ENCODE assay signal across 26 cellular contexts in genomic region chr10:105258036-105258673, GRCh38.
"Had no signal": no experiment of that assay in that cellular context is flagged by ENCODE, and none has a peak within 500 bp of the region (broad histone marks: within the 10 kb centered on the region; RNA-seq: fewer than 3 reads in every experiment).

No MANE protein-coding gene starts in this region.

- H3K4me3 ChIP-seq: body of pancreas, colonic mucosa had no signal

- H3K27ac ChIP-seq: body of pancreas, colonic mucosa, epithelial cell of prostate, WERI-Rb-1 had no signal

- H3K36me3 ChIP-seq: colonic mucosa, WERI-Rb-1 had no signal

- H3K27me3 ChIP-seq: body of pancreas, colonic mucosa had no signal

- DNase-seq: activated B cell treated with CpG ODN at 0.5 μM for 24 hours; activated CD4-positive, alpha-beta T cell treated with anti-CD3 and anti-CD28 coated beads for 48 hours; activated CD4-positive, alpha-beta T cell treated with anti-CD3 and anti-CD28 coated beads, Interleukin-2, amount 50 U/mL, for 1 hour; activated CD4-positive, alpha-beta T cell treated with anti-CD3 and anti-CD28 coated beads, Interleukin-2, amount 50 U/mL, for 48 hours; activated CD8-positive, alpha-beta memory T cell treated with anti-CD3 and anti-CD28 coated beads for 24 hours; activated CD8-positive, alpha-beta T cell treated with anti-CD3 and anti-CD28 coated beads for 36 hours; activated effector memory CD4-positive, alpha-beta T cell treated with Interleukin-2 at 50 U/mL for 16 hours; activated gamma-delta T cell treated with Interleukin-2 at 50 U/mL for 16 hours; activated naive CD4-positive, alpha-beta T cell treated with anti-CD3 and anti-CD28 coated beads, Interleukin-2, amount 50 U/mL, for 16 hours; activated naive CD4-positive, alpha-beta T cell treated with Interleukin-2 at 50 U/mL for 16 hours; activated T-cell treated with anti-CD3 and anti-CD28 coated beads, Interleukin-2, amount 50 U/mL, for 4 hours; amygdala; aorta; body of pancreas; central memory CD4-positive, alpha-beta T cell; cerebellar nuclear complex; colonic mucosa; effector CD8-positive, alpha-beta T cell; foreskin fibroblast; T-helper 1 cell; T-helper 17 cell; T1000; WERI-Rb-1 had no signal

- ATAC-seq: activated CD4-positive, CD25-positive, alpha-beta regulatory T cell treated with anti-CD3 and anti-CD28 coated beads, Interleukin-2, amount 50 U/mL, for 24 hours; activated CD8-positive, alpha-beta T cell treated with anti-CD3 and anti-CD28 coated beads for 36 hours; activated T-cell treated with anti-CD3 and anti-CD28 coated beads, Interleukin-2, amount 50 U/mL, for 4 hours; activated T-helper 17 cell treated with anti-CD3 and anti-CD28 coated beads, Interleukin-2, amount 50 U/mL, for 72 hours; body of pancreas; T-helper 17 cell had no signal

- H3K4me1 ChIP-seq: body of pancreas, colonic mucosa had no signal

- H3K9me3 ChIP-seq: body of pancreas, colonic mucosa had no signal
